In the genomic region with DNA sequence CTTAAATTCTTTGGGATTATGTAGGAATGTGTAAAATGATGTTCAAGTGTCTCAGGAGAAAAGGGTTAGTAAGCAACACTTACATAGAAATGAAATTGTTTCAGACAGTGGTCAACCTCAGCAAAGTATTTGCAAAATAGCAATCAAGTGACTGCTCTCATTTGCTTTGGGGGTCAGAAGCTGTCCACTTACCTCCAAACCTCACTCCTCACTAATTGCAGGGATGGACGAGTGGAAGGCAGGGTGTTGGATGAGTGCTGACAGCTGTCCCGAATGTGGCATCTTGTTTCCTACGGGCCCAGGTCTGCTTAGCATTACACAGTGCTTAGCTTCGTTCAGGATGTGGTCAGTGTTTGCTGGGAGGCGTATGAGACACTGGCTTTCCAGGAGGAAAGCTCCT, we compare ENCODE assay signal across 1 cellular context.
TF ChIP-seq lines count a peak whose summit lies in the region.

No MANE protein-coding gene starts in this region.

TF ChIP-seq in SK-N-SH, 30 proteins besides CTCF, POLR2A, EP300 and RAD21 (continued from another document):
- peak; percentile 65 for TF ChIP-seq REST (IDR thresholded peaks at IDR 0.05; ENCODE audit: low read depth, low read length)
- TF ChIP-seq IRF3 (IDR thresholded peaks at IDR 0.05; ENCODE audit: low read depth, low read length): no peak
- TF ChIP-seq CHD2 (IDR thresholded peaks at IDR 0.05; ENCODE audit: low read length, partially characterized antibody): no peak
- 0 out of 2 replicates have a peak, but pooled peaks have one; percentile 5 for TF ChIP-seq JUND (IDR thresholded peaks at IDR 0.05)
- TF ChIP-seq FOXJ3 (CRISPR knock-in tag; IDR thresholded peaks at IDR 0.05): no peak
- TF ChIP-seq RCOR1 (IDR thresholded peaks at IDR 0.05; ENCODE audit: low read length): 0 out of 2 replicates have a peak, but pooled peaks have one; percentile 2
- no peak for TF ChIP-seq GATA2 (CRISPR knock-in tag; IDR thresholded peaks at IDR 0.05)
- TF ChIP-seq RFX5 (IDR thresholded peaks at IDR 0.05; ENCODE audit: low read length): no peak
- TF ChIP-seq ELF1 (IDR thresholded peaks at IDR 0.05): no peak
- TF ChIP-seq, protein P1, sequence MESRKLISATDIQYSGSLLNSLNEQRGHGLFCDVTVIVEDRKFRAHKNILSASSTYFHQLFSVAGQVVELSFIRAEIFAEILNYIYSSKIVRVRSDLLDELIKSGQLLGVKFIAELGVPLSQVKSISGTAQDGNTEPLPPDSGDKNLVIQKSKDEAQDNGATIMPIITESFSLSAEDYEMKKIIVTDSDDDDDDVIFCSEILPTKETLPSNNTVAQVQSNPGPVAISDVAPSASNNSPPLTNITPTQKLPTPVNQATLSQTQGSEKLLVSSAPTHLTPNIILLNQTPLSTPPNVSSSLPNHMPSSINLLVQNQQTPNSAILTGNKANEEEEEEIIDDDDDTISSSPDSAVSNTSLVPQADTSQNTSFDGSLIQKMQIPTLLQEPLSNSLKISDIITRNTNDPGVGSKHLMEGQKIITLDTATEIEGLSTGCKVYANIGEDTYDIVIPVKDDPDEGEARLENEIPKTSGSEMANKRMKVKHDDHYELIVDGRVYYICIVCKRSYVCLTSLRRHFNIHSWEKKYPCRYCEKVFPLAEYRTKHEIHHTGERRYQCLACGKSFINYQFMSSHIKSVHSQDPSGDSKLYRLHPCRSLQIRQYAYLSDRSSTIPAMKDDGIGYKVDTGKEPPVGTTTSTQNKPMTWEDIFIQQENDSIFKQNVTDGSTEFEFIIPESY (IDR thresholded peaks at IDR 0.05; ENCODE audit: borderline replicate concordance, low read depth): no peak
- TF ChIP-seq MXI1 (IDR thresholded peaks at IDR 0.05; ENCODE audit: low read depth, low read length): no peak
- peak; percentile 56 for TF ChIP-seq POLR2AphosphoS5 (IDR thresholded peaks at IDR 0.05; ENCODE audit: low read depth, low read length)
- peak; percentile 2; the same call in 1 of the 2 replicates for TF ChIP-seq FOSL2 (IDR thresholded peaks at IDR 0.05; ENCODE audit: borderline replicate concordance, low read depth)
- TF ChIP-seq TCF12 (IDR thresholded peaks at IDR 0.05): peak; percentile 73
- no peak for TF ChIP-seq RXRA (IDR thresholded peaks at IDR 0.05; ENCODE audit: borderline replicate concordance, low read depth)
